In the genomic region with DNA sequence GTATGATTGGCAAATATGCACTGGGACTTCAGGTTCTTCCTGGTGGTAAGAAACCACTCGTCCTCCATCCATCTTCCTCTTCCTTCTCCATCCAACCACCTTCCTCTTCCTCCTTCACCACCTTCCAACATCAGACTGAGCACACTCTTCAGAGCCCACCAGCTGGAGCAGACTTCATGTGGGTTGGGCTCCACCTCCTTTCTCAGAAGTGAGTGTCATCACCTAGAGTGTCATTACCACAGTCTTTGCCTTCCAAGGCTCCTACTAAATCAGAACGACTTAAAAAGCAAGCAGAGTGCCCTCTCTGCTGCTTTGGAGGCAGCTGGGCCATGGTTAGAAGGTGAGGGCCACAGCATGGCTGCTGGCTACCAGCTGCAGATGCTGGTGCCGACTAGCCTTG, we compare ENCODE assay signal across 26 cellular contexts.
"Had no signal": no experiment of that assay in that cellular context is flagged by ENCODE, and none has a peak within 500 bp of the region (broad histone marks: within the 10 kb centered on the region; RNA-seq: fewer than 3 reads in every experiment).

No MANE protein-coding gene starts in this region.

- H3K9me3 ChIP-seq: adrenal gland, body of pancreas, esophagus squamous epithelium, gastrocnemius medialis, left ventricle myocardium inferior, mucosa of descending colon, right lobe of liver, testis, transverse colon had no signal

- H3K36me3 Mint-ChIP-seq: activated CD4-positive, alpha-beta memory T cell treated with anti-CD3 and anti-CD28 coated beads for 36 hours; activated naive CD4-positive, alpha-beta T cell treated with anti-CD3 and anti-CD28 coated beads, Interleukin-2, amount 50 U/mL, for 24 hours; natural killer cell treated with Interleukin-12 subunit alpha and Interleukin-12 subunit beta and Interleukin-15 and Interleukin-18, amount 100 ng/mL, for 72 hours; stimulated activated naive B cell treated with anti-CD40 and anti-IgM and Interleukin-4, amounts not matched to agents 10 μg/mL and 1 μg/mL and 100 μg/mL, for 72 hours had no signal

- H3K27ac Mint-ChIP-seq: activated CD4-positive, alpha-beta memory T cell treated with anti-CD3 and anti-CD28 coated beads for 36 hours; activated CD4-positive, alpha-beta T cell treated with anti-CD3 and anti-CD28 coated beads, Interleukin-2, amount 10 ng/mL, durations not matched to agents 24 days and 14 days; activated naive CD4-positive, alpha-beta T cell treated with anti-CD3 and anti-CD28 coated beads, Interleukin-2, amount 50 U/mL, for 24 hours; activated T-helper 2 cell treated with anti-CD3 and anti-CD28 coated beads, Interferon-gamma antibody, Interleukin-2, Interleukin-4, amounts not matched to agents 10 μg/mL and 5 μg/mL and 100 μg/mL, durations not matched to agents 14 hours and 24 hours and 36 hours; natural killer cell treated with Interleukin-12 subunit alpha and Interleukin-12 subunit beta and Interleukin-15 and Interleukin-18, amount 100 ng/mL, for 72 hours; stimulated activated naive B cell treated with anti-CD40 and anti-IgM and Interleukin-4, amounts not matched to agents 10 μg/mL and 1 μg/mL and 100 μg/mL, for 72 hours had no signal

- H3K4me2 ChIP-seq: hepatocyte had no signal

- H3K4me1 ChIP-seq: adrenal gland, body of pancreas, right lobe of liver, testis, transverse colon had no signal

- H2AFZ ChIP-seq: hepatocyte had no signal

- H3K27me3 Mint-ChIP-seq: activated CD4-positive, alpha-beta T cell treated with anti-CD3 and anti-CD28 coated beads, Interleukin-2, amount 10 ng/mL, durations not matched to agents 24 days and 14 days; activated naive CD4-positive, alpha-beta T cell treated with anti-CD3 and anti-CD28 coated beads, Interleukin-2, amount 50 U/mL, for 24 hours; natural killer cell treated with Interleukin-12 subunit alpha and Interleukin-12 subunit beta and Interleukin-15 and Interleukin-18, amount 100 ng/mL, for 72 hours; stimulated activated naive B cell treated with anti-CD40 and anti-IgM and Interleukin-4, amounts not matched to agents 10 μg/mL and 1 μg/mL and 100 μg/mL, for 72 hours had no signal

- DNase-seq: activated CD4-positive, alpha-beta memory T cell treated with anti-CD3 and anti-CD28 coated beads for 36 hours; activated CD4-positive, alpha-beta T cell treated with anti-CD3 and anti-CD28 coated beads, Interleukin-2, amount 10 ng/mL, durations not matched to agents 24 days and 14 days; activated CD4-positive, CD25-positive, alpha-beta regulatory T cell treated with anti-CD3 and anti-CD28 coated beads, Interleukin-2, amount 50 U/mL, for 72 hours; activated T-cell treated with anti-CD3 and anti-CD28 coated beads, Interleukin-2, amount 50 U/mL, for 4 hours; adrenal gland; aorta; body of pancreas; dermis blood vessel endothelial cell; effector CD4-positive, alpha-beta T cell; esophagus squamous epithelium; gastrocnemius medialis; islet precursor cell; left ventricle myocardium inferior; mucosa of descending colon; right lobe of liver; stimulated activated CD4-positive, alpha-beta T cell treated with anti-CD3 and anti-CD28 coated beads, Interleukin-4, amount 100 ng/mL, for 4 hours; stimulated activated CD8-positive, alpha-beta memory T cell treated with anti-CD3 and anti-CD28 coated beads, Interleukin-4, amount 100 ng/mL, for 48 hours; stimulated activated naive B cell treated with anti-CD40 and anti-IgM and Interleukin-4, amounts not matched to agents 10 μg/mL and 1 μg/mL and 100 μg/mL, for 72 hours; T-helper 2 cell; testis; transverse colon had no signal

- H3K4me3 Mint-ChIP-seq: activated CD4-positive, alpha-beta memory T cell treated with anti-CD3 and anti-CD28 coated beads for 36 hours; activated CD4-positive, alpha-beta T cell treated with anti-CD3 and anti-CD28 coated beads, Interleukin-2, amount 10 ng/mL, durations not matched to agents 24 days and 14 days; activated naive CD4-positive, alpha-beta T cell treated with anti-CD3 and anti-CD28 coated beads, Interleukin-2, amount 50 U/mL, for 24 hours; activated T-cell treated with anti-CD3 and anti-CD28 coated beads, Interleukin-2, amount 50 U/mL, for 4 hours; natural killer cell treated with Interleukin-12 subunit alpha and Interleukin-12 subunit beta and Interleukin-15 and Interleukin-18, amount 100 ng/mL, for 72 hours; stimulated activated naive B cell treated with anti-CD40 and anti-IgM and Interleukin-4, amounts not matched to agents 10 μg/mL and 1 μg/mL and 100 μg/mL, for 72 hours had no signal

- H3K27me3 ChIP-seq: adrenal gland, body of pancreas, esophagus squamous epithelium, gastrocnemius medialis, hepatocyte, right lobe of liver, testis, transverse colon had no signal

- H3K79me2 ChIP-seq: hepatocyte had no signal

- H3K4me3 ChIP-seq: adrenal gland, body of pancreas, esophagus squamous epithelium, gastrocnemius medialis, hepatocyte, left ventricle myocardium inferior, mucosa of descending colon, right lobe of liver, testis, transverse colon had no signal

- H3K4me1 Mint-ChIP-seq: activated CD4-positive, alpha-beta T cell treated with anti-CD3 and anti-CD28 coated beads, Interleukin-2, amount 10 ng/mL, durations not matched to agents 24 days and 14 days; activated naive CD4-positive, alpha-beta T cell treated with anti-CD3 and anti-CD28 coated beads, Interleukin-2, amount 50 U/mL, for 24 hours had no signal

- H3K9me3 Mint-ChIP-seq: activated CD4-positive, alpha-beta memory T cell treated with anti-CD3 and anti-CD28 coated beads for 36 hours; activated CD4-positive, alpha-beta T cell treated with anti-CD3 and anti-CD28 coated beads, Interleukin-2, amount 10 ng/mL, durations not matched to agents 24 days and 14 days; activated naive CD4-positive, alpha-beta T cell treated with anti-CD3 and anti-CD28 coated beads, Interleukin-2, amount 50 U/mL, for 24 hours; activated T-cell treated with anti-CD3 and anti-CD28 coated beads, Interleukin-2, amount 50 U/mL, for 4 hours; activated T-helper 2 cell treated with anti-CD3 and anti-CD28 coated beads, Interferon-gamma antibody, Interleukin-2, Interleukin-4, amounts not matched to agents 10 μg/mL and 5 μg/mL and 100 μg/mL, durations not matched to agents 14 hours and 24 hours and 36 hours; natural killer cell treated with Interleukin-12 subunit alpha and Interleukin-12 subunit beta and Interleukin-15 and Interleukin-18, amount 100 ng/mL, for 72 hours; stimulated activated naive B cell treated with anti-CD40 and anti-IgM and Interleukin-4, amounts not matched to agents 10 μg/mL and 1 μg/mL and 100 μg/mL, for 72 hours had no signal

- ATAC-seq: activated T-cell treated with anti-CD3 and anti-CD28 coated beads, Interleukin-2, amount 50 U/mL, for 4 hours; body of pancreas; gastrocnemius medialis; mucosa of descending colon; natural killer cell treated with Interleukin-12 subunit alpha and Interleukin-12 subunit beta and Interleukin-15 and Interleukin-18, amount 100 ng/mL, for 72 hours; right lobe of liver; stimulated activated naive B cell treated with anti-CD40 and anti-IgM and Interleukin-4, amounts not matched to agents 10 μg/mL and 1 μg/mL and 100 μg/mL, for 72 hours had no signal

- H3K27ac ChIP-seq: body of pancreas, epithelial cell of prostate, esophagus squamous epithelium, gastrocnemius medialis, hepatocyte, right lobe of liver, testis, transverse colon had no signal

- H3K36me3 ChIP-seq: adrenal gland, esophagus squamous epithelium, gastrocnemius medialis, left ventricle myocardium inferior, right lobe of liver, transverse colon had no signal
